Comparison of ENCODE assay signal across 25 cellular contexts in genomic region chr17:38324732-38325131, GRCh38. TPM values are rescaled to one million over a fixed set of nuclear protein-coding genes. Genes with fewer than 3 reads are reported as not detected.
DNase-seq lines count a peak whose midpoint lies in the region; ATAC-seq and TF ChIP-seq lines count a peak whose summit lies in the region.
"Had no signal": no experiment of that assay in that cellular context is flagged by ENCODE, and none has a peak within 500 bp of the region (broad histone marks: within the 10 kb centered on the region; RNA-seq: fewer than 3 reads in every experiment).

No MANE protein-coding gene starts in this region.

- no peak for TF ChIP-seq CTCF in mesothelial cell of epicardium (IDR thresholded peaks at IDR 0.05; ENCODE audit: unreplicated experiment)
- no peak for TF ChIP-seq CTCF in CD4-positive, alpha-beta T cell (IDR thresholded peaks at IDR 0.05)

- peaks cover 20% of the 10 kb centered on the region for H3K4me1 Mint-ChIP-seq in mesothelial cell of epicardium
- H3K4me1 Mint-ChIP-seq in CD4-positive, alpha-beta T cell (ENCODE audit: low read depth): peaks cover 14% of the 10 kb centered on the region

- H3K27me3 Mint-ChIP-seq in mesothelial cell of epicardium (ENCODE audit: low read depth): peaks cover 2% of the 10 kb centered on the region
- no peaks in the 10 kb centered on the region for H3K27me3 Mint-ChIP-seq in CD4-positive, alpha-beta T cell

- POLR2A ChIA-PET in CD4-positive, alpha-beta T cell (lab: Charles Lee): no interaction called here

- H3K9me3 ChIP-seq in CD4-positive, alpha-beta T cell (ENCODE audit: control insufficient read depth, low read length): no peaks in the 10 kb centered on the region
- H3K9me3 ChIP-seq: body of pancreas, sigmoid colon had no signal

- intact Hi-C loops in CD4-positive, alpha-beta T cell (cut with DNase I, micrococcal nuclease): no loop called here

- no peaks in the 10 kb centered on the region for H3K27me3 ChIP-seq in CD4-positive, alpha-beta T cell (ENCODE audit: control insufficient read depth, insufficient read depth, low read length)
- H3K27me3 ChIP-seq: body of pancreas, foreskin keratinocyte, sigmoid colon had no signal

- peak overlapping the region; percentile 66 for H3K27ac Mint-ChIP-seq in mesothelial cell of epicardium
- no peak overlapping the region for H3K27ac Mint-ChIP-seq in CD4-positive, alpha-beta T cell
- H3K27ac Mint-ChIP-seq: B cell; dendritic cell treated with granulocyte-macrophage colony-stimulating factor and Interleukin-4, amounts not matched to agents 40 ng/mL and 50 ng/mL, for 4 days had no signal

- CTCF ChIA-PET in CD4-positive, alpha-beta T cell (lab: Charles Lee): interaction anchor here (1.9 kb wide), 1 partner anchor 24 kb away, joined by 5 read pairs; no protein-coding TSS in a partner anchor

- DNase-seq in DMS79 treated with DMSO at 0.1 percent for 48 hours (lab: John Stamatoyannopoulos, UW) (peak; percentile 67), DMS79 (lab: John Stamatoyannopoulos, UW) (no peak), caudate nucleus (lab: John Stamatoyannopoulos, UW) (no peak), mesothelial cell of epicardium (ENCODE audit: low spot score in 2 of 2, unreplicated experiment in 2 of 2) (no peak), NCI-H526 treated with DMSO at 0.1 percent for 48 hours (lab: John Stamatoyannopoulos, UW) (no peak), NCI-H2029 treated with DMSO at 0.1 percent for 48 hours (lab: John Stamatoyannopoulos, UW) (no peak)
- no peak for DNase-seq in CD4-positive, alpha-beta T cell
- DNase-seq: activated T-cell treated with anti-CD3 and anti-CD28 coated beads, Interleukin-2, amount 50 U/mL, for 4 hours; body of pancreas; foreskin keratinocyte; GM23248; NCI-H1436; occipital lobe; PC-3; sigmoid colon; stimulated activated naive CD4-positive, alpha-beta T cell treated with Interleukin-2 at 50 U/mL for 16 hours had no signal

- no peak for ATAC-seq in CD4-positive, alpha-beta T cell (ENCODE audit: poor library complexity)
- ATAC-seq: activated naive CD4-positive, alpha-beta T cell treated with anti-CD3 and anti-CD28 coated beads, Interleukin-2, amount 50 U/mL, for 72 hours; activated T-cell treated with anti-CD3 and anti-CD28 coated beads, Interleukin-2, amount 50 U/mL, for 4 hours; body of pancreas; foreskin keratinocyte; left lobe of liver; PC-3 had no signal

- H3K27ac ChIP-seq in caudate nucleus (ENCODE audit: low read depth, low read length): peak overlapping the region; percentile 83
- H3K27ac ChIP-seq in temporal lobe (ENCODE audit: low read depth, low read length): peak overlapping the region; percentile 5
- H3K27ac ChIP-seq in CD4-positive, alpha-beta T cell (ENCODE audit: low read depth, low read length): no peak overlapping the region
- H3K27ac ChIP-seq: 22Rv1, body of pancreas, epithelial cell of prostate, foreskin keratinocyte, GM23248 had no signal

- H3K4me3 Mint-ChIP-seq in mesothelial cell of epicardium: no peak overlapping the region
- no peak overlapping the region for H3K4me3 Mint-ChIP-seq in CD4-positive, alpha-beta T cell
- H3K4me3 Mint-ChIP-seq: activated T-cell treated with anti-CD3 and anti-CD28 coated beads, Interleukin-2, amount 50 U/mL, for 4 hours; B cell; dendritic cell treated with granulocyte-macrophage colony-stimulating factor and Interleukin-4, amounts not matched to agents 40 ng/mL and 50 ng/mL, for 4 days had no signal

- peaks cover 6% of the 10 kb centered on the region for H3K36me3 Mint-ChIP-seq in mesothelial cell of epicardium
- H3K36me3 Mint-ChIP-seq in CD4-positive, alpha-beta T cell (ENCODE audit: low read depth): peaks cover 31% of the 10 kb centered on the region

- H3K9me3 Mint-ChIP-seq in mesothelial cell of epicardium: no peaks in the 10 kb centered on the region
- H3K9me3 Mint-ChIP-seq in CD4-positive, alpha-beta T cell: no peaks in the 10 kb centered on the region
- H3K9me3 Mint-ChIP-seq: activated naive CD4-positive, alpha-beta T cell treated with anti-CD3 and anti-CD28 coated beads, Interleukin-2, amount 50 U/mL, for 72 hours; activated T-cell treated with anti-CD3 and anti-CD28 coated beads, Interleukin-2, amount 50 U/mL, for 4 hours; dendritic cell treated with granulocyte-macrophage colony-stimulating factor and Interleukin-4, amounts not matched to agents 40 ng/mL and 50 ng/mL, for 4 days had no signal

RNA-seq across cellular contexts. Expression of gene GPR179, which starts 19.0 kb away (rescaled TPM):
- 0.22 to 0.77 TPM (median 0.25 TPM) in 3 replicates for total RNA-seq in mesothelial cell of epicardium
- 0.74 TPM for total RNA-seq in temporal lobe
- not detected for total RNA-seq in CD4-positive, alpha-beta T cell
- total RNA-seq: B cell, foreskin keratinocyte, GM23248, HT1080, M059J, PC-3 had no signal

RNA-seq across cellular contexts. Expression of gene SOCS7, which starts 26.9 kb away (rescaled TPM):
- total RNA-seq in mesothelial cell of epicardium (31.6 to 33.6 TPM (median 32.9 TPM) in 3 replicates), temporal lobe (53.6 TPM)
- total RNA-seq in CD4-positive, alpha-beta T cell: 10 to 100 TPM; 13.7 to 16.9 TPM

RNA-seq across cellular contexts. Expression of gene MRPL45, which starts 27.8 kb away (rescaled TPM):
- total RNA-seq in mesothelial cell of epicardium: 39.9 to 42.9 TPM (median 41.9 TPM) in 3 replicates
- 21.6 TPM for total RNA-seq in temporal lobe
- 10 to 100 TPM; 17.5 to 17.7 TPM for total RNA-seq in CD4-positive, alpha-beta T cell
